Comparison of ENCODE assay signal across 14 cellular contexts in genomic region chr3:359672-360071, GRCh38.
DNase-seq lines count a peak whose midpoint lies in the region; ATAC-seq and TF ChIP-seq lines count a peak whose summit lies in the region.
"Had no signal": no experiment of that assay in that cellular context is flagged by ENCODE, and none has a peak within 500 bp of the region (broad histone marks: within the 10 kb centered on the region; RNA-seq: fewer than 3 reads in every experiment).

No MANE protein-coding gene starts in this region.

- peak; percentile 91 for ATAC-seq in GM18505 (IDR thresholded peaks at IDR 0.05; ENCODE audit: unreplicated experiment)
- ATAC-seq in GM19468 (IDR thresholded peaks at IDR 0.05; ENCODE audit: extremely low read depth, unreplicated experiment) = peak; percentile 36
- ATAC-seq in HG03025 (IDR thresholded peaks at IDR 0.05; ENCODE audit: low FRiP score, unreplicated experiment) = peak; percentile 77
- ATAC-seq in lower lobe of right lung = no peak

- no peaks in the 10 kb centered on the region for H3K4me1 ChIP-seq in lower lobe of right lung
- H3K4me1 ChIP-seq: breast epithelium had no signal

- H3K4me3 ChIP-seq in lower lobe of right lung = no peak overlapping the region
- H3K4me3 ChIP-seq: breast epithelium had no signal

- no peak for TF ChIP-seq CTCF in lower lobe of right lung (IDR thresholded peaks at IDR 0.05)

- no peaks in the 10 kb centered on the region for H3K27me3 ChIP-seq in lower lobe of right lung (ENCODE audit: low read depth)
- H3K27me3 ChIP-seq: breast epithelium had no signal

- no peak for TF ChIP-seq POLR2A in GM18505 (IDR thresholded peaks at IDR 0.05; ENCODE audit: borderline replicate concordance, extremely low read depth, insufficient read depth, insufficient read length)

- H3K27ac ChIP-seq in lower lobe of right lung = no peak overlapping the region
- H3K27ac ChIP-seq: breast epithelium, C4-2B, VCaP had no signal

- DNase-seq in NCI-H345 treated with DMSO at 0.1 percent for 48 hours (lab: John Stamatoyannopoulos, UW; ENCODE audit: unreplicated experiment) (peak; percentile 37), NCI-H128 (lab: John Stamatoyannopoulos, UW; ENCODE audit: unreplicated experiment) (no peak), lower lobe of right lung (no peak), T-helper 9 cell (no peak)
- no peak for DNase-seq in stimulated activated CD8-positive, alpha-beta memory T cell treated with anti-CD3 and anti-CD28 coated beads, Interleukin-4, amount 100 ng/mL, for 48 hours
- DNase-seq: activated T-cell treated with anti-CD3 and anti-CD28 coated beads, Interleukin-2, amount 50 U/mL, for 1 hour; erythroblast; NCI-H1417 had no signal

- H3K36me3 ChIP-seq in lower lobe of right lung = no peaks in the 10 kb centered on the region
- H3K36me3 ChIP-seq: breast epithelium had no signal

- no peaks in the 10 kb centered on the region for H3K9me3 ChIP-seq in lower lobe of right lung
- H3K9me3 ChIP-seq: breast epithelium had no signal

- intact Hi-C loops in lower lobe of right lung (cut with DNase I) = no loop called here

Comparison
In these comparisons a context has a peak if more than half of its experiments do, and no peak if none do; other contexts are left out.
1. ATAC-seq: peak in GM18505 (single experiment), GM19468 (single experiment) and HG03025 (single experiment); none in lower lobe of right lung (0 of 2).